Comparison of ENCODE assay signal across 14 cellular contexts in genomic region chr17:383771-384621, GRCh38. TPM values are rescaled to one million over a fixed set of nuclear protein-coding genes. Genes with fewer than 3 reads are reported as not detected.
A peak's percentile ranks its signal among the peaks of the same experiment; 100 is the strongest.
DNase-seq lines count a peak whose midpoint lies in the region; ATAC-seq, FAIRE-seq and TF ChIP-seq lines count a peak whose summit lies in the region.
"Had no signal": no experiment of that assay in that cellular context is flagged by ENCODE, and none has a peak within 500 bp of the region (broad histone marks: within the 10 kb centered on the region; RNA-seq: fewer than 3 reads in every experiment).

No MANE protein-coding gene starts in this region.

- H3K9ac ChIP-seq in astrocyte (ENCODE audit: low read length) (no peak overlapping the region), neural cell (ENCODE audit: low read length) (peak overlapping the region; percentile 74)

- H3K9me2 ChIP-seq in GM23338 (ENCODE audit: insufficient read depth) (no peaks in the 10 kb centered on the region), neural cell (ENCODE audit: insufficient read depth, low read length) (no peaks in the 10 kb centered on the region)

- H3K4me2 ChIP-seq in GM23338 = peak overlapping the region; percentile 60; the same call in 1 of the 2 replicates
- no peak overlapping the region for H3K4me2 ChIP-seq in astrocyte (ENCODE audit: low read length)
- H3K4me2 ChIP-seq in neural cell (ENCODE audit: low read length) = no peak overlapping the region

- no peaks in the 10 kb centered on the region for H3K79me2 ChIP-seq in GM23338 (replicated peaks; ENCODE audit: insufficient read depth)
- no peaks in the 10 kb centered on the region for H3K79me2 ChIP-seq in astrocyte (ENCODE audit: insufficient read depth, low read length)
- H3K79me2 ChIP-seq in neural cell (replicated peaks; ENCODE audit: insufficient read depth, low read length) = no peaks in the 10 kb centered on the region

- peaks cover 4% of the 10 kb centered on the region; the same call in 2 of the 3 replicates for H3K36me3 Mint-ChIP-seq in GM23338 (ENCODE audit: low read depth)
- no peaks in the 10 kb centered on the region for H3K36me3 Mint-ChIP-seq in astrocyte (ENCODE audit: low read depth, unreplicated experiment)

- H3K4me1 ChIP-seq in GM23338 (ENCODE audit: insufficient read depth) (peaks cover 32% of the 10 kb centered on the region), astrocyte (ENCODE audit: insufficient read depth, low read length) (peaks cover 8% of the 10 kb centered on the region)

- H3K27ac ChIP-seq in GM23338 (ENCODE audit: low read depth) (no peak overlapping the region), astrocyte (ENCODE audit: low read depth, low read length) (no peak overlapping the region), neural cell (ENCODE audit: low read length) (peak overlapping the region; percentile 97)
- H3K27ac ChIP-seq: cardiac muscle cell had no signal

- no peak for TF ChIP-seq CTCF in GM23338 (conservative IDR thresholded peaks at IDR 0.05; ENCODE audit: low read depth in 2 of 2)
- TF ChIP-seq CTCF in astrocyte (IDR thresholded peaks at IDR 0.05; ENCODE audit: insufficient read depth, low read depth, low read length) = no peak
- TF ChIP-seq CTCF in neural cell (IDR thresholded peaks at IDR 0.05; ENCODE audit: poor library complexity, severe bottlenecking) = no peak

- no peaks in the 10 kb centered on the region for H3K36me3 ChIP-seq in GM23338 (ENCODE audit: insufficient read depth)
- H3K36me3 ChIP-seq in astrocyte (ENCODE audit: insufficient read depth, low read length) = no peaks in the 10 kb centered on the region
- no peaks in the 10 kb centered on the region for H3K36me3 ChIP-seq in neural cell (ENCODE audit: insufficient read depth, low read length)
- H3K36me3 ChIP-seq: cardiac muscle cell had no signal

- H3K9me3 Mint-ChIP-seq in GM23338 = peaks cover 20% of the 10 kb centered on the region
- peaks cover 6% of the 10 kb centered on the region for H3K9me3 Mint-ChIP-seq in astrocyte (ENCODE audit: unreplicated experiment)

- TF ChIP-seq RAD21 in neural cell (conservative IDR thresholded peaks at IDR 0.05) = no peak

- H3K4me3 ChIP-seq in GM23338 = peak overlapping the region; percentile 34; the same call in 1 of the 2 replicates
- no peak overlapping the region for H3K4me3 ChIP-seq in astrocyte (ENCODE audit: insufficient read depth, low read depth, low read length)
- no peak overlapping the region for H3K4me3 ChIP-seq in neural cell (ENCODE audit: low read length)

- H4K20me1 ChIP-seq in GM23338 (replicated peaks; ENCODE audit: insufficient read depth) = no peaks in the 10 kb centered on the region
- peaks cover 9% of the 10 kb centered on the region for H4K20me1 ChIP-seq in astrocyte (ENCODE audit: insufficient read depth, low read length)
- no peaks in the 10 kb centered on the region for H4K20me1 ChIP-seq in neural cell (ENCODE audit: insufficient read depth)

- no peaks in the 10 kb centered on the region for H3K9me3 ChIP-seq in astrocyte (ENCODE audit: insufficient read depth, low read depth, low read length)
- no peaks in the 10 kb centered on the region for H3K9me3 ChIP-seq in neural cell (ENCODE audit: low read length)

- H3K4me1 Mint-ChIP-seq in GM23338 (peaks cover 36% of the 10 kb centered on the region), astrocyte (ENCODE audit: low read depth, unreplicated experiment) (peaks cover 15% of the 10 kb centered on the region)

- no peak for TF ChIP-seq EP300 in neural cell (conservative IDR thresholded peaks at IDR 0.05; ENCODE audit: poor library complexity, severe bottlenecking)

- H3K27me3 Mint-ChIP-seq in GM23338 (ENCODE audit: insufficient read depth, low read depth, poor library complexity) = peaks cover 35% of the 10 kb centered on the region
- peaks cover 35% of the 10 kb centered on the region for H3K27me3 Mint-ChIP-seq in astrocyte (ENCODE audit: low read depth, unreplicated experiment)

- H2AFZ ChIP-seq in GM23338 (no peak overlapping the region), astrocyte (ENCODE audit: low read depth, low read length) (no peak overlapping the region), neural cell (ENCODE audit: low read depth, low read length) (no peak overlapping the region)

- H3K27ac Mint-ChIP-seq in GM23338 = no peak overlapping the region
- peak overlapping the region; percentile 13 for H3K27ac Mint-ChIP-seq in astrocyte (ENCODE audit: unreplicated experiment)

- DNase-seq in DMS53 (lab: John Stamatoyannopoulos, UW) = peak; percentile 10
- DNase-seq in DMS53 treated with DMSO at 0.1 percent for 48 hours (lab: John Stamatoyannopoulos, UW; ENCODE audit: unreplicated experiment) = no peak
- DNase-seq in GM23338 (ENCODE audit: low spot score) = no peak
- no peak for DNase-seq in astrocyte (ENCODE audit: low read depth)
- no peak for DNase-seq in activated gamma-delta T cell treated with Interleukin-2 at 50 U/mL for 16 hours
- DNase-seq: 8988T, NCI-H1048, NCI-H748 treated with DMSO at 0.1 percent for 48 hours, nucleus accumbens had no signal

- H3K27me3 ChIP-seq in GM23338 (ENCODE audit: insufficient read depth) = peaks cover 42% of the 10 kb centered on the region
- H3K27me3 ChIP-seq in astrocyte (ENCODE audit: insufficient read depth, low read length) = peaks cover 16% of the 10 kb centered on the region
- H3K27me3 ChIP-seq in neural cell (ENCODE audit: insufficient read depth, low read depth, low read length) = no peaks in the 10 kb centered on the region

- peaks cover 9% of the 10 kb centered on the region; the same call in 1 of the 2 replicates for H3F3A ChIP-seq in GM23338 (replicated peaks; ENCODE audit: low read depth)
- peaks cover 9% of the 10 kb centered on the region for H3F3A ChIP-seq in neural cell (ENCODE audit: insufficient read depth, low read length, poor library complexity, severe bottlenecking)

- FAIRE-seq in astrocyte (lab: Jason Lieb, UNC) = no peak
- FAIRE-seq: GM18507 had no signal

- ATAC-seq in GM23338 (no peak), GM21528 (IDR thresholded peaks at IDR 0.05; ENCODE audit: low FRiP score, unreplicated experiment) (no peak), GM18520 (IDR thresholded peaks at IDR 0.05; ENCODE audit: unreplicated experiment) (no peak)

- H3K4me3 Mint-ChIP-seq in GM23338 (peak overlapping the region; percentile 51), astrocyte (ENCODE audit: unreplicated experiment) (peak overlapping the region; percentile 51)

TF ChIP-seq in GM23338, 12 proteins besides CTCF, POLR2A, EP300 and RAD21 (continues in another document):
- TF ChIP-seq JUNB (IDR thresholded peaks at IDR 0.05; ENCODE audit: unreplicated experiment) = no peak
- TF ChIP-seq STAT1 (IDR thresholded peaks at IDR 0.05; ENCODE audit: unreplicated experiment) = no peak
- no peak for TF ChIP-seq NANOG (IDR thresholded peaks at IDR 0.05; ENCODE audit: borderline replicate concordance)
- TF ChIP-seq CREB1 (CRISPR knock-in tag; IDR thresholded peaks at IDR 0.05; ENCODE audit: low read depth) = no peak
- no peak for TF ChIP-seq EZH2phosphoT487 (IDR thresholded peaks at IDR 0.05; ENCODE audit: unreplicated experiment)
- TF ChIP-seq ZNF114 (CRISPR knock-in tag; IDR thresholded peaks at IDR 0.05) = no peak
- no peak for TF ChIP-seq EZH2 (IDR thresholded peaks at IDR 0.05; ENCODE audit: low read depth, unreplicated experiment)
- TF ChIP-seq ZNF331 (CRISPR knock-in tag; IDR thresholded peaks at IDR 0.05; ENCODE audit: low read depth) = no peak

TF ChIP-seq in neural cell, 6 proteins besides CTCF, POLR2A, EP300 and RAD21:
- TF ChIP-seq POLR2AphosphoS5 (IDR thresholded peaks at IDR 0.05) = no peak
- no peak for TF ChIP-seq MXI1 (conservative IDR thresholded peaks at IDR 0.05; ENCODE audit: poor library complexity, severe bottlenecking)
- TF ChIP-seq TAF1 (IDR thresholded peaks at IDR 0.05; ENCODE audit: low read depth) = no peak
- TF ChIP-seq REST (IDR thresholded peaks at IDR 0.05; ENCODE audit: borderline replicate concordance) = no peak
- no peak for TF ChIP-seq EZH2 (IDR thresholded peaks at IDR 0.05; ENCODE audit: borderline replicate concordance, insufficient read depth, low read length, poor library complexity, severe bottlenecking)
- no peak for TF ChIP-seq SMC3 (conservative IDR thresholded peaks at IDR 0.05; ENCODE audit: poor library complexity)

RNA-seq across cellular contexts. Expression of gene RPH3AL, which starts 31.4 kb away (rescaled TPM):
- 3.5 and 6.3 TPM in 2 replicates for total RNA-seq in GM23338 (2014; rRNA removed; shearing (Covaris generic))
- polyA plus RNA-seq in GM23338 (2016; fragmentation: Nextera tagmentation; extraction: Ambion mirVana) (2.7 and 3.5 TPM in 2 replicates), neural cell (0.84 and 0.87 TPM in 2 replicates)
- 3.1 and 3.7 TPM in 2 replicates for total RNA-seq in astrocyte
- polyA minus RNA-seq in neural cell = 2.9 and 4.2 TPM in 2 replicates
